Comparison of ENCODE assay signal across 28 cellular contexts in the genomic region with DNA sequence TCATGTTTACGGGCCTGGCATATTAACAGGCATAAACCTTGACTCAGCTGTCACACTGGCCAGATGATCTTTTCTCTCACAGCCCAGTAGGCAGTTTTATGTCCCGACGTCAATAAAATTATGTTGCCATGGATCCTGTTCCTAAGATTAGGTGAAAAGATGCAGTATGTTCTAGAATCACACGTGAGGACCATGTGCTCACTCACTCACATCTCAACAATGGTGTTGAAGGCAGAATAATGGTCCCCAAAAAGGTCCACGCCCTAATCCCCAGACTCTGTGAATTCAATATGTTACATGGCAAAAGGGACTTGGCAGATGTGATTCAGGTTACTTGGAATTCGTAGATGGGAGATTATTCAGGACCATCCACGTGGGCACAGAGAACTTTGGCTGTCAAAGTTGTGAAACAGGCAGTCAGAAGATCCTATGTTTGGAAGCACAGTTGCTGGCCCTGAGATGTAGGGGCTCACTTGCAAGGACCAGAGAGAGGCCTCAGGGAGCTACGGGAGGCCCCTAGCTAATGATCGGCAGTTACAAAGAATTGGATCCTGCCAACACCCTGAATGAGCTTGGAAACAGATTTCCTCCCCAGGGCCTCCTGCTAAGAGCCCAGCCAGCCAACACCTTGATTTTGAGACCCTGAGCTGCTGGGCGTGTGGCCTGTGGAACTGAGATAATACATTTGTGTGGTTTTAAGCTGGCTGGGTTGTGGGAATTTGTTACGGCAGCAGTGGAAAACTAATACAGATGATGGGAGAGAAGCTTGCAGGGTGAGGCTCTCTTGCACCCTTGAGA. TPM values are rescaled to one million over a fixed set of nuclear protein-coding genes. Genes with fewer than 3 reads are reported as not detected.
DNase-seq lines count a peak whose midpoint lies in the region; TF ChIP-seq lines count a peak whose summit lies in the region.
"Had no signal": no experiment of that assay in that cellular context is flagged by ENCODE, and none has a peak within 500 bp of the region (broad histone marks: within the 10 kb centered on the region; RNA-seq: fewer than 3 reads in every experiment).

No MANE protein-coding gene starts in this region.

- TF ChIP-seq CTCF in mammary epithelial cell (conservative IDR thresholded peaks at IDR 0.05 in 1 of 2, IDR thresholded peaks at IDR 0.05 in 1 of 2; ENCODE audit: extremely low read depth in 1 of 2, insufficient read depth in 1 of 2, low read depth in 1 of 2, low read length in 2 of 2) = no peak
- no peak for TF ChIP-seq CTCF in MCF 10A (IDR thresholded peaks at IDR 0.05; ENCODE audit: unreplicated experiment)
- no peak for TF ChIP-seq CTCF in spleen (IDR thresholded peaks at IDR 0.05 in 8 of 11, conservative IDR thresholded peaks at IDR 0.05 in 3 of 11)
- TF ChIP-seq CTCF in esophagus muscularis mucosa (IDR thresholded peaks at IDR 0.05) = no peak

- dilution Hi-C loops in mammary epithelial cell (cut with HindIII; ENCODE audit: low sequenced_read_pairs) = no loop called here

- WGBS in mammary epithelial cell (ENCODE audit: low coverage, missing lambda C conversion rate) = 79% methylated on average over 11 of the region's 11 CpGs
- 72 to 87% (median 78%) methylated on average over 10 to 11 of the region's 11 CpGs for WGBS in spleen, 5 donors
- 82% methylated on average over 11 of the region's 11 CpGs for WGBS in esophagus muscularis mucosa

- H3K36me3 Mint-ChIP-seq in MCF 10A (ENCODE audit: insufficient read depth, unreplicated experiment) = peaks cover 7% of the 10 kb centered on the region
- H3K36me3 Mint-ChIP-seq: stimulated activated memory B cell treated with anti-CD40 and anti-IgM and Interleukin-4, amounts not matched to agents 10 μg/mL and 1 μg/mL and 100 μg/mL, for 72 hours had no signal

- TF ChIP-seq POLR2A in spleen (IDR thresholded peaks at IDR 0.05) = no peak
- TF ChIP-seq POLR2A in esophagus muscularis mucosa (IDR thresholded peaks at IDR 0.05; ENCODE audit: low read depth) = no peak

- H3K9me3 Mint-ChIP-seq in MCF 10A (ENCODE audit: unreplicated experiment) = no peaks in the 10 kb centered on the region
- H3K9me3 Mint-ChIP-seq: activated T-helper 17 cell treated with anti-CD3 and anti-CD28 coated beads, Interleukin-2, amount 50 U/mL, for 72 hours; stimulated activated memory B cell treated with anti-CD40 and anti-IgM and Interleukin-4, amounts not matched to agents 10 μg/mL and 1 μg/mL and 100 μg/mL, for 72 hours had no signal

- TF ChIP-seq EP300 in esophagus muscularis mucosa (IDR thresholded peaks at IDR 0.05) = no peak

- no peak overlapping the region for H3K4me2 ChIP-seq in mammary epithelial cell (ENCODE audit: insufficient read depth, low read depth, low read length)

- no peaks in the 10 kb centered on the region for H3K27me3 Mint-ChIP-seq in MCF 10A (ENCODE audit: insufficient read depth, unreplicated experiment)

- BruUV-seq in mammary epithelial cell (replicated peaks; lab: Mats Ljungman, UMichigan) = TSS peak; percentile 3
- BruUV-seq in MCF 10A (replicated peaks; lab: Mats Ljungman, UMichigan) = no TSS peak

- in situ Hi-C loops in mammary epithelial cell (cut with MboI; ENCODE audit: low sequenced_read_pairs in 2 of 2) = no loop called here

- peaks cover 82% of the 10 kb centered on the region for H3K79me2 ChIP-seq in mammary epithelial cell (ENCODE audit: insufficient read depth, low read length)

- H3K4me1 ChIP-seq in mammary epithelial cell (ENCODE audit: insufficient read depth, low read length) = peaks cover 33% of the 10 kb centered on the region
- H3K4me1 ChIP-seq in spleen = peaks cover 0 to 23% (median 4%) of the 10 kb centered on the region in 6 donors
- H3K4me1 ChIP-seq in esophagus muscularis mucosa = peaks cover 23 to 66% (median 46%) of the 10 kb centered on the region in 4 donors

- no peaks in the 10 kb centered on the region for H3K27me3 ChIP-seq in mammary epithelial cell (ENCODE audit: insufficient read depth, low read length)
- no peaks in the 10 kb centered on the region for H3K27me3 ChIP-seq in layer of hippocampus (ENCODE audit: control insufficient read depth, insufficient read depth, low read length)
- peaks cover 0 to 36% (median 13%) of the 10 kb centered on the region in 7 donors for H3K27me3 ChIP-seq in spleen (replicated peaks in 1 of 7)
- H3K27me3 ChIP-seq in esophagus muscularis mucosa = no peaks in the 10 kb centered on the region
- H3K27me3 ChIP-seq: esophagus squamous epithelium, Peyer's patch, SJCRH30 had no signal

- H3K9me3 ChIP-seq in mammary epithelial cell (replicated peaks; ENCODE audit: insufficient read depth, low read length) (no peaks in the 10 kb centered on the region), spleen (no peaks in the 10 kb centered on the region), esophagus muscularis mucosa (no peaks in the 10 kb centered on the region)
- H3K9me3 ChIP-seq: esophagus squamous epithelium, Peyer's patch, SJCRH30 had no signal

- no peak for DNase-seq in mammary epithelial cell
- DNase-seq in MCF 10A (ENCODE audit: unreplicated experiment) = no peak
- no peak for DNase-seq in caudate nucleus (lab: John Stamatoyannopoulos, UW)
- peak; percentile 22 for DNase-seq in spleen
- no peak for DNase-seq in stimulated activated naive CD4-positive, alpha-beta T cell treated with Interleukin-2 at 50 U/mL for 16 hours (lab: John Stamatoyannopoulos, UW)
- no peak for DNase-seq in esophagus muscularis mucosa (ENCODE audit: extremely low spot score)
- DNase-seq in NOMO-1 treated with dmso at 0.1 percent for 144 hours (lab: John Stamatoyannopoulos, UW; ENCODE audit: unreplicated experiment) = no peak
- DNase-seq: activated CD4-positive, alpha-beta T cell treated with anti-CD3 and anti-CD28 coated beads for 36 hours; activated CD8-positive, alpha-beta T cell treated with anti-CD3 and anti-CD28 coated beads, Interleukin-2, amount 10 ng/mL, durations not matched to agents 7 days and 5 days; activated naive CD4-positive, alpha-beta T cell treated with anti-CD3 and anti-CD28 coated beads, Interleukin-2, amount 50 U/mL, for 16 hours; cortex of kidney; DMS79; esophagus squamous epithelium; midbrain; naive thymus-derived CD4-positive, alpha-beta T cell; NCI-H1417; NCI-H2029; NCI-H2227 treated with DMSO at 0.1 percent for 48 hours; NCI-H526 treated with DMSO at 0.1 percent for 48 hours; SJCRH30; SW 1271 had no signal

- no peak overlapping the region for H3K4me3 ChIP-seq in mammary epithelial cell (replicated peaks in 1 of 3; ENCODE audit: insufficient read depth in 1 of 3, low read depth in 2 of 3, low read length in 3 of 3)
- no peak overlapping the region for H3K4me3 ChIP-seq in spleen
- no peak overlapping the region for H3K4me3 ChIP-seq in esophagus muscularis mucosa
- H3K4me3 ChIP-seq: esophagus squamous epithelium, Peyer's patch, SJCRH30 had no signal

- no peak overlapping the region for H3K9ac ChIP-seq in mammary epithelial cell (ENCODE audit: insufficient read depth, low read length)

- H3K4me3 Mint-ChIP-seq in MCF 10A (ENCODE audit: unreplicated experiment) = no peak overlapping the region
- H3K4me3 Mint-ChIP-seq: activated CD4-positive, alpha-beta T cell treated with anti-CD3 and anti-CD28 coated beads for 36 hours; activated CD8-positive, alpha-beta T cell treated with anti-CD3 and anti-CD28 coated beads, Interleukin-2, amount 10 ng/mL, durations not matched to agents 7 days and 5 days; activated T-helper 17 cell treated with anti-CD3 and anti-CD28 coated beads, Interleukin-2, amount 50 U/mL, for 72 hours; CD14-positive monocyte; naive thymus-derived CD4-positive, alpha-beta T cell; stimulated activated memory B cell treated with anti-CD40 and anti-IgM and Interleukin-4, amounts not matched to agents 10 μg/mL and 1 μg/mL and 100 μg/mL, for 72 hours had no signal

- intact Hi-C loops in mammary epithelial cell (cut with micrococcal nuclease) = no loop called here
- intact Hi-C loops in MCF 10A (cut with micrococcal nuclease) = loop anchor here (10.0 kb wide), 1 partner anchor 136 kb away; no protein-coding TSS in a partner anchor
- intact Hi-C loops in spleen (cut with DNase I; ENCODE audit: low total_unique reads) = no loop called here
- intact Hi-C loops in esophagus muscularis mucosa (cut with DNase I) = loop anchor here (10.0 kb wide), 1 partner anchor 116 kb away; no protein-coding TSS in a partner anchor

- H3K27ac Mint-ChIP-seq in MCF 10A (ENCODE audit: low read depth, unreplicated experiment) = no peak overlapping the region
- H3K27ac Mint-ChIP-seq: activated CD4-positive, alpha-beta T cell treated with anti-CD3 and anti-CD28 coated beads for 36 hours; activated CD8-positive, alpha-beta T cell treated with anti-CD3 and anti-CD28 coated beads, Interleukin-2, amount 10 ng/mL, durations not matched to agents 7 days and 5 days; activated T-helper 17 cell treated with anti-CD3 and anti-CD28 coated beads, Interleukin-2, amount 50 U/mL, for 72 hours; CD14-positive monocyte; naive thymus-derived CD4-positive, alpha-beta T cell; stimulated activated memory B cell treated with anti-CD40 and anti-IgM and Interleukin-4, amounts not matched to agents 10 μg/mL and 1 μg/mL and 100 μg/mL, for 72 hours had no signal

- CTCF ChIA-PET in mammary epithelial cell (lab: Charles Lee; ENCODE audit: low non-redundant PET) = no interaction called here
- CTCF ChIA-PET in MCF 10A (lab: Yijun Ruan, JAX) = interaction anchor here (1.4 to 1.7 kb wide), 2 partner anchors 13 to 20 kb away, joined by 3 to 5 read pairs; no protein-coding TSS in a partner anchor

- H2AFZ ChIP-seq in mammary epithelial cell (ENCODE audit: low read depth, low read length) = no peak overlapping the region

- H3K27ac ChIP-seq in mammary epithelial cell (ENCODE audit: insufficient read depth, low read depth, low read length) (no peak overlapping the region), caudate nucleus (ENCODE audit: low read depth, low read length) (peak overlapping the region; percentile 64), layer of hippocampus (ENCODE audit: low read depth, low read length) (peak overlapping the region; percentile 13), spleen (no peak overlapping the region), esophagus muscularis mucosa (replicated peaks in 1 of 4) (no peak overlapping the region)
- H3K27ac ChIP-seq: 22Rv1, Peyer's patch, VCaP had no signal

- H3K4me1 Mint-ChIP-seq in MCF 10A (ENCODE audit: insufficient read depth, unreplicated experiment) = peaks cover 38% of the 10 kb centered on the region
- H3K4me1 Mint-ChIP-seq: activated T-helper 17 cell treated with anti-CD3 and anti-CD28 coated beads, Interleukin-2, amount 50 U/mL, for 72 hours; stimulated activated memory B cell treated with anti-CD40 and anti-IgM and Interleukin-4, amounts not matched to agents 10 μg/mL and 1 μg/mL and 100 μg/mL, for 72 hours had no signal

- no peaks in the 10 kb centered on the region for H4K20me1 ChIP-seq in mammary epithelial cell (ENCODE audit: insufficient read depth, low read length)

- H3K36me3 ChIP-seq in mammary epithelial cell (ENCODE audit: insufficient read depth, low read length) = peaks cover 2% of the 10 kb centered on the region
- H3K36me3 ChIP-seq in spleen = no peaks in the 10 kb centered on the region
- H3K36me3 ChIP-seq in esophagus muscularis mucosa = no peaks in the 10 kb centered on the region
- H3K36me3 ChIP-seq: esophagus squamous epithelium, Peyer's patch had no signal

- POLR2A ChIA-PET in MCF 10A (lab: Yijun Ruan, JAX) = no interaction called here

RNA-seq across cellular contexts. Expression of gene DOCK1, which starts 3.7 kb away (rescaled TPM):
- 100 to 1,000 TPM in 1 of 2 donors, 10 to 100 TPM in 1; 58.1 to 115 TPM for total RNA-seq in mammary epithelial cell
- polyA plus RNA-seq in mammary epithelial cell = 9.3 TPM
- 130 TPM for polyA minus RNA-seq in mammary epithelial cell
- total RNA-seq in MCF 10A (2022) = 40.0 and 42.4 TPM in 2 replicates
- 10 to 100 TPM; 21.5 to 40.5 (median 35.7) TPM for total RNA-seq in spleen
- polyA plus RNA-seq in spleen = 1 to 10 TPM; 2.2 to 5.2 (median 2.6) TPM
- 10 to 100 TPM; 41.4 to 60.3 (median 55.3) TPM for total RNA-seq in esophagus muscularis mucosa
- total RNA-seq: activated CD8-positive, alpha-beta T cell treated with anti-CD3 and anti-CD28 coated beads, Interleukin-2, amount 10 ng/mL, durations not matched to agents 7 days and 5 days had no signal
- polyA plus RNA-seq: naive thymus-derived CD4-positive, alpha-beta T cell had no signal

Comparison
In these comparisons a context has a peak if more than half of its experiments do, and no peak if none do; other contexts are left out.
1. intact Hi-C loops: an anchor here in MCF 10A (10.0 kb wide) and esophagus muscularis mucosa (10.0 kb wide); none called in mammary epithelial cell and spleen.
2. H3K27ac ChIP-seq: peak in caudate nucleus (single experiment) and layer of hippocampus (single experiment); none in mammary epithelial cell (single experiment), spleen (0 of 8) and esophagus muscularis mucosa (0 of 4).